30 cellular contexts compared by ENCODE assay signal in the genomic region with DNA sequence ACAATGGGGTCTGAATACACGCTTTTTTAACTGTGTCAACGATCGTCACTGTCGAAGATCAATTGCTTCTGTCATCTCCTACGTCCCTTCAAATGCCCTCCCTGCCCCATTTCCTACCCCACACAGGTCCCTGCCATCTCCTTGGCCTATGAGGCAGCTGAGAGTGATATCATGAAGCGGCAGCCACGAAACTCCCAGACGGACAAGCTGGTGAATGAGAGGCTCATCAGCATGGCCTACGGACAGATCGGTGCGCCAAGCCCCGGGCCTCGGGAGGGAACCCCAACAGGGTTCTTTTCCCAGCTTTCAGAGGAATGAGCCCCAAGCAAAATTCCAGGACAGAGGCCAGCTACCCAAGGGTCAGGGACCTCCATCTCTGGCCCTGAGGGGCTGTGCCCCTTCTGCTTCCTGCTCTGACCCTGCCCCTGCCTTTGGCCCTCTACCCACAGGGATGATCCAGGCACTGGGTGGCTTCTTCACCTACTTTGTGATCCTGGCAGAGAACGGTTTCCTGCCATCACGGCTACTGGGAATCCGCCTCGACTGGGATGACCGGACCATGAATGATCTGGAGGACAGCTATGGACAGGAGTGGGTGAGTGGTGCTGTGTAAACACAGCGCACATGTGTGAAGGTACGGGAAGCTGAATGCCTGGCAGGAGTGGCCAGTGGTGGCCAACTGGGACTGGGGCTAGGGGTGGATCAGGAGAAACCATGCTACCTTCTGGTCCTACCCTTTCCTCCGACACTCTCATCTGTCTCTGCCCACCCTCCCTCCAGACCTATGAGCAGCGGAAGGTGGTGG. TPM values are rescaled to one million over a fixed set of nuclear protein-coding genes. Genes with fewer than 3 reads are reported as not detected.
DNase-seq lines count a peak whose midpoint lies in the region; ATAC-seq and TF ChIP-seq lines count a peak whose summit lies in the region.
"Had no signal": no experiment of that assay in that cellular context is flagged by ENCODE, and none has a peak within 500 bp of the region (broad histone marks: within the 10 kb centered on the region; RNA-seq: fewer than 3 reads in every experiment).

No MANE protein-coding gene starts in this region.

- H4K91ac ChIP-seq in trophoblast cell (ENCODE audit: low read depth, low read length), result no peak overlapping the region

- peak; percentile 31 for DNase-seq in activated effector memory CD4-positive, alpha-beta T cell treated with anti-CD3 and anti-CD28 coated beads, Interleukin-2, amount 50 U/mL, for 16 hours
- no peak for DNase-seq in activated effector memory CD4-positive, alpha-beta T cell treated with Interleukin-2 at 50 U/mL for 16 hours
- DNase-seq in esophagus squamous epithelium (lab: John Stamatoyannopoulos, UW) (no peak), trophoblast cell (no peak), transverse colon (no peak)
- DNase-seq in effector memory CD4-positive, alpha-beta T cell, result no peak
- DNase-seq: 8988T; ACHN; BE2C; CD8-positive, alpha-beta memory T cell; DMS 273 treated with DMSO at 0.1 percent for 48 hours; DND-41; GM23248; H9; Karpas-422; NCI-H1092; NCI-H1417 treated with DMSO at 0.1 percent for 48 hours; NCI-H1694 treated with DMSO at 0.1 percent for 48 hours; NCI-H2081; NCI-H226; NCI-H510A; SIG-M5; SK-N-SH had no signal

- H3K4me3 ChIP-seq in esophagus squamous epithelium (no peak overlapping the region), trophoblast cell (ENCODE audit: low read depth, low read length) (peak overlapping the region; percentile 42), skeletal muscle tissue (ENCODE audit: low read length in 3 of 3) (no peak overlapping the region), transverse colon (no peak overlapping the region)
- no peak overlapping the region for H3K4me3 ChIP-seq in effector memory CD4-positive, alpha-beta T cell (ENCODE audit: insufficient read depth, low read depth, low read length, poor library complexity, severe bottlenecking)
- H3K4me3 ChIP-seq: GM23248 had no signal

- no peak for TF ChIP-seq CTCF in esophagus squamous epithelium (IDR thresholded peaks at IDR 0.05)
- TF ChIP-seq CTCF in transverse colon (IDR thresholded peaks at IDR 0.05), result no peak

- H3K9me3 ChIP-seq in esophagus squamous epithelium (no peaks in the 10 kb centered on the region), trophoblast cell (ENCODE audit: insufficient read depth, low read depth, low read length) (no peaks in the 10 kb centered on the region), skeletal muscle tissue (ENCODE audit: control insufficient read depth in 3 of 3, low read length in 3 of 3) (no peaks in the 10 kb centered on the region), transverse colon (no peaks in the 10 kb centered on the region)
- no peaks in the 10 kb centered on the region for H3K9me3 ChIP-seq in effector memory CD4-positive, alpha-beta T cell (ENCODE audit: control insufficient read depth, low read length)
- H3K9me3 ChIP-seq: BE2C, SK-N-SH had no signal

- H2BK120ac ChIP-seq in trophoblast cell (ENCODE audit: insufficient read depth, low read length, poor library complexity), result no peak overlapping the region

- no peaks in the 10 kb centered on the region for H3K79me1 ChIP-seq in trophoblast cell (ENCODE audit: low read length)

- H2AK5ac ChIP-seq in trophoblast cell (ENCODE audit: low read length), result no peak overlapping the region

- H3K4ac ChIP-seq in trophoblast cell (ENCODE audit: low read depth, low read length), result no peak overlapping the region

- no peak for TF ChIP-seq EP300 in transverse colon (IDR thresholded peaks at IDR 0.05; ENCODE audit: low read depth)

- intact Hi-C loops in esophagus squamous epithelium (cut with DNase I), result no loop called here
- intact Hi-C loops in transverse colon (cut with DNase I; ENCODE audit: low total_unique reads), result no loop called here

- no peaks in the 10 kb centered on the region for H3K36me3 ChIP-seq in esophagus squamous epithelium
- H3K36me3 ChIP-seq in trophoblast cell (ENCODE audit: control insufficient read depth in 1 of 2, insufficient read depth in 2 of 2, low read length in 2 of 2), result no peaks in the 10 kb centered on the region
- peaks cover 76 to 85% (median 83%) of the 10 kb centered on the region in 3 donors for H3K36me3 ChIP-seq in skeletal muscle tissue (ENCODE audit: control insufficient read depth in 3 of 3, insufficient read depth in 3 of 3, low read length in 3 of 3)
- no peaks in the 10 kb centered on the region for H3K36me3 ChIP-seq in effector memory CD4-positive, alpha-beta T cell (ENCODE audit: control insufficient read depth, insufficient read depth, low read length)
- no peaks in the 10 kb centered on the region for H3K36me3 ChIP-seq in transverse colon
- H3K36me3 ChIP-seq: BE2C had no signal

- no peak overlapping the region for H4K8ac ChIP-seq in trophoblast cell (ENCODE audit: low read depth, low read length)

- H3K4me1 ChIP-seq in esophagus squamous epithelium (peaks cover 0 to 4% (median 0%) of the 10 kb centered on the region in 3 donors), trophoblast cell (ENCODE audit: control insufficient read depth in 1 of 2, insufficient read depth in 2 of 2, low read length in 2 of 2) (no peaks in the 10 kb centered on the region), skeletal muscle tissue (ENCODE audit: control insufficient read depth in 3 of 3, insufficient read depth in 3 of 3, low read length in 3 of 3) (peaks cover 51 to 80% (median 60%) of the 10 kb centered on the region in 3 donors), transverse colon (no peaks in the 10 kb centered on the region)
- H3K4me1 ChIP-seq in effector memory CD4-positive, alpha-beta T cell (ENCODE audit: control insufficient read depth, insufficient read depth, low read length, poor library complexity, severe bottlenecking), result no peaks in the 10 kb centered on the region
- H3K4me1 ChIP-seq: BE2C had no signal

- no peak overlapping the region for H3K23ac ChIP-seq in trophoblast cell (ENCODE audit: low read length)

- H4K12ac ChIP-seq in trophoblast cell (ENCODE audit: low read depth, low read length), result no peak overlapping the region

- H3K14ac ChIP-seq in trophoblast cell (ENCODE audit: low read length), result no peak overlapping the region

- H3K9ac ChIP-seq in trophoblast cell (ENCODE audit: low read length), result no peak overlapping the region
- peak overlapping the region in 1 of 3 donors; percentile 62 for H3K9ac ChIP-seq in skeletal muscle tissue (ENCODE audit: low read depth in 1 of 3, low read length in 3 of 3)
- H3K9ac ChIP-seq: GM23248, SK-N-SH had no signal

- H2AFZ ChIP-seq in trophoblast cell (ENCODE audit: insufficient read depth, low read length, poor library complexity), result no peak overlapping the region
- H2AFZ ChIP-seq: GM23248 had no signal

- no peak for TF ChIP-seq POLR2A in esophagus squamous epithelium (IDR thresholded peaks at IDR 0.05)
- no peak for TF ChIP-seq POLR2A in transverse colon (IDR thresholded peaks at IDR 0.05)

- peak overlapping the region in 3 of 4 donors; percentile 0 to 47 (median 39) for H3K27ac ChIP-seq in esophagus squamous epithelium
- H3K27ac ChIP-seq in trophoblast cell (ENCODE audit: low read depth, low read length), result no peak overlapping the region
- H3K27ac ChIP-seq in skeletal muscle tissue (ENCODE audit: low read depth, low read length), result peak overlapping the region; percentile 96
- no peak overlapping the region for H3K27ac ChIP-seq in effector memory CD4-positive, alpha-beta T cell (ENCODE audit: insufficient read depth, low read length, poor library complexity, severe bottlenecking)
- no peak overlapping the region for H3K27ac ChIP-seq in transverse colon
- H3K27ac ChIP-seq: GM23248, RWPE1 had no signal

- H3K79me2 ChIP-seq in trophoblast cell (ENCODE audit: control insufficient read depth, insufficient read depth, low read length, poor library complexity), result no peaks in the 10 kb centered on the region

- no peak for ATAC-seq in HG02798 (IDR thresholded peaks at IDR 0.05; ENCODE audit: poor library complexity, unreplicated experiment)
- ATAC-seq: Panc1 had no signal

- WGBS in esophagus squamous epithelium, 2 donors, result 84 to 88% methylated on average over 7 to 14 of the region's 22 CpGs
- no CpG with 5 or more reads among the region's 22 CpGs for WGBS in trophoblast cell (ENCODE audit: extremely low coverage, insufficient coverage, insufficient read length)
- WGBS in transverse colon (ENCODE audit: low coverage in 1 of 2), 2 donors, result 93% methylated on average over 22 of the region's 22 CpGs; no CpG with 5 or more reads in 1 of the 2 donors

- H2BK5ac ChIP-seq in trophoblast cell (ENCODE audit: low read depth, low read length, poor library complexity), result no peak overlapping the region

- no peak overlapping the region for H3K4me2 ChIP-seq in trophoblast cell (ENCODE audit: low read length)
- H3K4me2 ChIP-seq: SK-N-SH had no signal

- H3K18ac ChIP-seq in trophoblast cell (ENCODE audit: low read length), result no peak overlapping the region

- H3K27me3 ChIP-seq in esophagus squamous epithelium, result no peaks in the 10 kb centered on the region
- H3K27me3 ChIP-seq in trophoblast cell (ENCODE audit: insufficient read depth, low read length), result no peaks in the 10 kb centered on the region
- no peaks in the 10 kb centered on the region for H3K27me3 ChIP-seq in skeletal muscle tissue (ENCODE audit: control insufficient read depth in 3 of 3, insufficient read depth in 3 of 3, low read length in 3 of 3)
- no peaks in the 10 kb centered on the region for H3K27me3 ChIP-seq in effector memory CD4-positive, alpha-beta T cell (replicated peaks; ENCODE audit: control insufficient read depth, insufficient read depth, low read length, poor library complexity, severe bottlenecking)
- H3K27me3 ChIP-seq in transverse colon, result no peaks in the 10 kb centered on the region

- H2BK12ac ChIP-seq in trophoblast cell (ENCODE audit: low read length), result no peak overlapping the region

- in situ Hi-C loops in transverse colon (cut with MboI; ENCODE audit: low pct_ligation_motif_present in 1 of 4, low pct_unique_long_range_greater_than_20kb in 1 of 4, low sequenced_read_pairs in 3 of 4), result no loop called here

RNA-seq across cellular contexts. Expression of gene ATP1A4, which starts 15.1 kb away (rescaled TPM):
- total RNA-seq in esophagus squamous epithelium, result 1 to 10 TPM in 1 of 4 donors, under 1 TPM in 1, not detected in 2; 0.19 to 1.8 TPM
- 27.2 and 30.9 TPM in 2 replicates for polyA plus RNA-seq in trophoblast cell (2013)
- total RNA-seq in skeletal muscle tissue, result under 0.01 TPM
- total RNA-seq in transverse colon, result under 1 TPM in 1 of 4 donors, not detected in 3; 0.20 TPM
- total RNA-seq: CD8-positive, alpha-beta memory T cell; GM23248; HT-29; OCI-LY7 had no signal
- polyA plus RNA-seq: CD8-positive, alpha-beta memory T cell; GM23248; SK-N-SH had no signal

RNA-seq across cellular contexts. Expression of gene ATP1A2, which starts 20.8 kb away (rescaled TPM):
- 10 to 100 TPM in 1 of 4 donors, 1 to 10 TPM in 3; 2.2 to 32.6 (median 5.3) TPM for total RNA-seq in esophagus squamous epithelium
- not detected in 2 replicates for polyA plus RNA-seq in trophoblast cell (2013)
- 38.1 TPM for total RNA-seq in skeletal muscle tissue
- 10 to 100 TPM; 11.4 to 40.8 (median 23.1) TPM for total RNA-seq in transverse colon
- total RNA-seq: CD8-positive, alpha-beta memory T cell; HT-29; OCI-LY7 had no signal
- polyA plus RNA-seq: CD14-positive monocyte; CD8-positive, alpha-beta memory T cell had no signal

RNA-seq across cellular contexts. Expression of gene IGSF8, which starts 37.9 kb away (rescaled TPM):
- total RNA-seq in esophagus squamous epithelium (10 to 100 TPM; 17.0 to 19.6 (median 17.2) TPM), skeletal muscle tissue (11.5 TPM), transverse colon (10 to 100 TPM; 35.9 to 89.0 (median 49.5) TPM)
- polyA plus RNA-seq in trophoblast cell (2013), result 15.2 and 17.0 TPM in 2 replicates

RNA-seq across cellular contexts. Expression of gene CASQ1, which starts 54.1 kb away (rescaled TPM):
- total RNA-seq in esophagus squamous epithelium, result under 1 TPM in 1 of 4 donors, not detected in 3; 0.95 TPM
- 5.0 and 5.6 TPM in 2 replicates for polyA plus RNA-seq in trophoblast cell (2013)
- total RNA-seq in skeletal muscle tissue, result 616 TPM
- total RNA-seq in transverse colon, result under 1 TPM in 2 of 4 donors, not detected in 2; 0.55 to 0.95 TPM
- total RNA-seq: CD8-positive, alpha-beta memory T cell; HT-29; OCI-LY7 had no signal
- polyA plus RNA-seq: CD8-positive, alpha-beta memory T cell; GM23248 had no signal

RNA-seq across cellular contexts. Expression of gene KCNJ9, which starts 55.0 kb away (rescaled TPM):
- not detected for total RNA-seq in esophagus squamous epithelium
- polyA plus RNA-seq in trophoblast cell (2013), result not detected in 2 replicates
- total RNA-seq in skeletal muscle tissue, result not detected
- total RNA-seq in transverse colon, result under 1 TPM in 1 of 4 donors, not detected in 3; 0.27 TPM
- total RNA-seq: GM23248, HT-29, OCI-LY7 had no signal
- polyA plus RNA-seq: CD14-positive monocyte; CD8-positive, alpha-beta memory T cell; GM23248 had no signal

Comparison
In these comparisons a context has a peak if more than half of its experiments do, and no peak if none do; other contexts are left out.
1. H3K27ac ChIP-seq: peak in esophagus squamous epithelium (3 of 4) and skeletal muscle tissue (single experiment); none in trophoblast cell (single experiment), effector memory CD4-positive, alpha-beta T cell (single experiment) and transverse colon (0 of 4).